15 cellular contexts compared by ENCODE assay signal in genomic region chr11:14902650-14903350, GRCh38. TPM values are rescaled to one million over a fixed set of nuclear protein-coding genes. Genes with fewer than 3 reads are reported as not detected.
A peak's percentile ranks its signal among the peaks of the same experiment; 100 is the strongest.
DNase-seq lines count a peak whose midpoint lies in the region; ATAC-seq and TF ChIP-seq lines count a peak whose summit lies in the region.
"Had no signal": no experiment of that assay in that cellular context is flagged by ENCODE, and none has a peak within 500 bp of the region (broad histone marks: within the 10 kb centered on the region; RNA-seq: fewer than 3 reads in every experiment).

No MANE protein-coding gene starts in this region.

- H3K27me3 ChIP-seq in ascending aorta: no peaks in the 10 kb centered on the region

- H3K27ac Mint-ChIP-seq in nephron progenitor cell: no peak overlapping the region

- no peaks in the 10 kb centered on the region for H3K4me1 Mint-ChIP-seq in nephron progenitor cell

- no peaks in the 10 kb centered on the region for H3K36me3 Mint-ChIP-seq in nephron progenitor cell (ENCODE audit: low read depth)

- H3K4me1 ChIP-seq in ascending aorta: peaks cover 3 to 4% of the 10 kb centered on the region in 2 donors

- no peak for TF ChIP-seq POLR2A in GM18505 (IDR thresholded peaks at IDR 0.05; ENCODE audit: borderline replicate concordance, extremely low read depth, insufficient read depth, insufficient read length)

- H3K9me3 Mint-ChIP-seq in nephron progenitor cell: peaks cover 4% of the 10 kb centered on the region
- H3K9me3 Mint-ChIP-seq: T-helper 1 cell treated with Interleukin-12 subunit alpha and Interleukin-12 subunit beta and Interleukin-4 antibody, amounts not matched to agents 30 μg/mL and 1 μg/mL, for 36 hours had no signal

- H3K4me3 ChIP-seq in ascending aorta: no peak overlapping the region
- H3K4me3 ChIP-seq: lower lobe of right lung had no signal

- TF ChIP-seq CTCF in ascending aorta (IDR thresholded peaks at IDR 0.05) (no peak), nephron progenitor cell (IDR thresholded peaks at IDR 0.05) (no peak)

- H3K27ac ChIP-seq in ascending aorta: no peak overlapping the region
- H3K27ac ChIP-seq: 22Rv1, lower lobe of right lung had no signal

- H3K27me3 Mint-ChIP-seq in nephron progenitor cell (ENCODE audit: low read depth, poor library complexity): peaks cover 11% of the 10 kb centered on the region

- peak; percentile 94 for ATAC-seq in SK-N-SH treated with all-trans-retinoic acid at 6 μM for 48 hours
- ATAC-seq in GM18505 (IDR thresholded peaks at IDR 0.05; ENCODE audit: unreplicated experiment): no peak
- ATAC-seq: lower lobe of right lung had no signal

- intact Hi-C loops in ascending aorta (cut with DNase I): no loop called here

- no peaks in the 10 kb centered on the region for H3K36me3 ChIP-seq in ascending aorta
- H3K36me3 ChIP-seq: lower lobe of right lung had no signal

- DNase-seq in NCI-H1105 treated with DMSO at 0.1 percent for 48 hours (lab: John Stamatoyannopoulos, UW): peak; percentile 22
- no peak for DNase-seq in NCI-H1105 (lab: John Stamatoyannopoulos, UW)
- peak; percentile 65 for DNase-seq in fibroblast of peridontal ligament (ENCODE audit: extremely low read depth)
- peak; percentile 47 for DNase-seq in stromal cell of bone marrow (ENCODE audit: low read depth)
- DNase-seq in ascending aorta (ENCODE audit: low spot score in 2 of 2): no peak
- no peak for DNase-seq in nephron progenitor cell
- DNase-seq: activated CD4-positive, alpha-beta T cell treated with anti-CD3 and anti-CD28 coated beads for 48 hours; effector CD8-positive, alpha-beta T cell; hypothalamus; Kasumi-1; lower lobe of right lung had no signal

- no peak overlapping the region for H3K4me3 Mint-ChIP-seq in nephron progenitor cell

- no peaks in the 10 kb centered on the region for H3K9me3 ChIP-seq in ascending aorta
- H3K9me3 ChIP-seq: lower lobe of right lung had no signal

TF ChIP-seq in SK-N-SH treated with all-trans-retinoic acid at 6 μM for 48 hours, 23 proteins besides CTCF, POLR2A, EP300 and RAD21:
- TF ChIP-seq ISL1 (CRISPR knock-in tag; IDR thresholded peaks at IDR 0.05) (0 out of 2 replicates have a peak, but pooled peaks have one; percentile 13), CREB5 (CRISPR knock-in tag; IDR thresholded peaks at IDR 0.05; ENCODE audit: low read depth) (no peak)

RNA-seq across cellular contexts. Expression of gene CYP2R1, which starts 10.8 kb away (rescaled TPM):
- 40.1 TPM for total RNA-seq in ascending aorta

Comparison
In these comparisons a context has a peak if more than half of its experiments do, and no peak if none do; other contexts are left out.
1. DNase-seq: peak in NCI-H1105 treated with DMSO at 0.1 percent for 48 hours (single experiment), fibroblast of peridontal ligament (single experiment) and stromal cell of bone marrow (single experiment); none in NCI-H1105 (single experiment), ascending aorta (0 of 2) and nephron progenitor cell (single experiment).